Comparison of ENCODE assay signal across 1 cellular context in genomic region chr6:63516186-63516944, GRCh38.
TF ChIP-seq lines count a peak whose summit lies in the region.

No MANE protein-coding gene starts in this region.

TF ChIP-seq in HepG2, 621 proteins besides CTCF, POLR2A, EP300 and RAD21 (continued from another document and continues in another):
- TF ChIP-seq ZSCAN5A (CRISPR knock-in tag; IDR thresholded peaks at IDR 0.05; ENCODE audit: borderline replicate concordance): no peak
- peak; percentile 36; the same call in 1 of the 2 replicates for TF ChIP-seq TAF1 (CRISPR knock-in tag; IDR thresholded peaks at IDR 0.05)
- no peak for TF ChIP-seq THAP7 (CRISPR knock-in tag; IDR thresholded peaks at IDR 0.05)
- peak; percentile 79 for TF ChIP-seq THAP11 (CRISPR knock-in tag; IDR thresholded peaks at IDR 0.05)
- TF ChIP-seq DNMT1 (CRISPR knock-in tag; IDR thresholded peaks at IDR 0.05): no peak
- TF ChIP-seq ZBTB2 (CRISPR knock-in tag; IDR thresholded peaks at IDR 0.05; ENCODE audit: low read depth): no peak
- TF ChIP-seq PBX3 (CRISPR knock-in tag; IDR thresholded peaks at IDR 0.05; ENCODE audit: borderline replicate concordance): no peak
- no peak for TF ChIP-seq ZNF274 (CRISPR knock-in tag; IDR thresholded peaks at IDR 0.05)
- no peak for TF ChIP-seq SIN3A (IDR thresholded peaks at IDR 0.05; ENCODE audit: borderline replicate concordance, low read depth, low read length)
- TF ChIP-seq TGIF2 (CRISPR knock-in tag; IDR thresholded peaks at IDR 0.05): no peak
- TF ChIP-seq IKZF5 (CRISPR knock-in tag; IDR thresholded peaks at IDR 0.05): no peak
- no peak for TF ChIP-seq ATAD3A (CRISPR knock-in tag; IDR thresholded peaks at IDR 0.05)
- TF ChIP-seq ZNF224 (CRISPR knock-in tag; IDR thresholded peaks at IDR 0.05): no peak
- peak; percentile 96 for TF ChIP-seq ZNF710 (CRISPR knock-in tag; IDR thresholded peaks at IDR 0.05; ENCODE audit: borderline replicate concordance)
- TF ChIP-seq ZSCAN29 (CRISPR knock-in tag; conservative IDR thresholded peaks at IDR 0.05): peak; percentile 96
- TF ChIP-seq ZNF569 (CRISPR knock-in tag; IDR thresholded peaks at IDR 0.05; ENCODE audit: borderline replicate concordance): no peak
- TF ChIP-seq JUN (CRISPR knock-in tag; IDR thresholded peaks at IDR 0.05): peak; percentile 55; the same call in 1 of the 2 replicates
- no peak for TF ChIP-seq HIVEP1 (CRISPR knock-in tag; IDR thresholded peaks at IDR 0.05)
- no peak for TF ChIP-seq REL (CRISPR knock-in tag; conservative IDR thresholded peaks at IDR 0.05)
- TF ChIP-seq FUBP1 (CRISPR knock-in tag; IDR thresholded peaks at IDR 0.05; ENCODE audit: borderline replicate concordance): no peak
- no peak for TF ChIP-seq ZBTB38 (CRISPR knock-in tag; IDR thresholded peaks at IDR 0.05)
- TF ChIP-seq USF2 (IDR thresholded peaks at IDR 0.05; ENCODE audit: low read depth, low read length): no peak
- TF ChIP-seq USF2 (CRISPR knock-in tag; IDR thresholded peaks at IDR 0.05; ENCODE audit: borderline replicate concordance): no peak
- TF ChIP-seq ZNF503 (CRISPR knock-in tag; IDR thresholded peaks at IDR 0.05): peak; percentile 91
- TF ChIP-seq ZNF20 (CRISPR knock-in tag; IDR thresholded peaks at IDR 0.05): no peak
- TF ChIP-seq HNRNPK (IDR thresholded peaks at IDR 0.05; ENCODE audit: low read depth, low read length, poor library complexity, severe bottlenecking): no peak
- TF ChIP-seq STAG1 (CRISPR knock-in tag; IDR thresholded peaks at IDR 0.05): peak; percentile 37; the same call in 1 of the 2 replicates
- TF ChIP-seq ZNF24 (IDR thresholded peaks at IDR 0.05): peak; percentile 35; the same call in 1 of the 2 replicates
- no peak for TF ChIP-seq RFX1 (IDR thresholded peaks at IDR 0.05)
- no peak for TF ChIP-seq RFXAP (CRISPR knock-in tag; IDR thresholded peaks at IDR 0.05; ENCODE audit: borderline replicate concordance)
- TF ChIP-seq ZNF703 (CRISPR knock-in tag; IDR thresholded peaks at IDR 0.05; ENCODE audit: borderline replicate concordance): no peak
- TF ChIP-seq ZNF770 (CRISPR knock-in tag; IDR thresholded peaks at IDR 0.05): peak; percentile 76
- TF ChIP-seq TFDP2 (CRISPR knock-in tag; IDR thresholded peaks at IDR 0.05): 0 out of 2 replicates have a peak, but pooled peaks have one; percentile 20
- TF ChIP-seq KMT2A (CRISPR knock-in tag; IDR thresholded peaks at IDR 0.05): 0 out of 2 replicates have a peak, but pooled peaks have one; percentile 18
- TF ChIP-seq ZNF607 (CRISPR knock-in tag; IDR thresholded peaks at IDR 0.05; ENCODE audit: borderline replicate concordance): no peak
- peak; percentile 95 for TF ChIP-seq TCF7 (IDR thresholded peaks at IDR 0.05; ENCODE audit: low read depth)
- no peak for TF ChIP-seq GPBP1L1 (CRISPR knock-in tag; IDR thresholded peaks at IDR 0.05)
- 0 out of 2 replicates have a peak, but pooled peaks have one; percentile 40 for TF ChIP-seq ZSCAN22 (CRISPR knock-in tag; IDR thresholded peaks at IDR 0.05)
- no peak for TF ChIP-seq ZNF777 (CRISPR knock-in tag; IDR thresholded peaks at IDR 0.05)
- TF ChIP-seq NKX3-1 (CRISPR knock-in tag; IDR thresholded peaks at IDR 0.05): peak; percentile 65; the same call in 1 of the 2 replicates
- no peak for TF ChIP-seq ZNF562 (CRISPR knock-in tag; IDR thresholded peaks at IDR 0.05; ENCODE audit: borderline replicate concordance)
- TF ChIP-seq ZNF510 (CRISPR knock-in tag; IDR thresholded peaks at IDR 0.05; ENCODE audit: low read depth): peak; percentile 93; the same call in 1 of the 2 replicates
